ENCODE assay signal across 1 cellular context in genomic region chr16:1200014-1200627, GRCh38.
TF ChIP-seq lines count a peak whose summit lies in the region.

No MANE protein-coding gene starts in this region.

TF ChIP-seq in WTC11, 78 proteins besides CTCF, POLR2A, EP300 and RAD21:
- TF ChIP-seq TCF7 (CRISPR knock-in tag; IDR thresholded peaks at IDR 0.05; ENCODE audit: low read depth) (no peak), ERG (CRISPR knock-in tag; IDR thresholded peaks at IDR 0.05) (no peak), PREB (CRISPR knock-in tag; IDR thresholded peaks at IDR 0.05; ENCODE audit: borderline replicate concordance) (no peak), ETV6 (CRISPR knock-in tag; IDR thresholded peaks at IDR 0.05) (no peak), ZNF416 (CRISPR knock-in tag; IDR thresholded peaks at IDR 0.05) (no peak), JAZF1 (CRISPR knock-in tag; IDR thresholded peaks at IDR 0.05) (no peak), NFYB (CRISPR knock-in tag; conservative IDR thresholded peaks at IDR 0.05; ENCODE audit: low read depth) (no peak), SMAD3 (CRISPR knock-in tag; IDR thresholded peaks at IDR 0.05; ENCODE audit: borderline replicate concordance) (no peak), SMAD4 (CRISPR knock-in tag; IDR thresholded peaks at IDR 0.05) (no peak), ZNF121 (CRISPR knock-in tag; IDR thresholded peaks at IDR 0.05) (no peak), JUN (CRISPR knock-in tag; IDR thresholded peaks at IDR 0.05) (no peak), GTF2I (CRISPR knock-in tag; conservative IDR thresholded peaks at IDR 0.05) (no peak), ZNF423 (CRISPR knock-in tag; IDR thresholded peaks at IDR 0.05) (no peak), FOXJ3 (CRISPR knock-in tag; IDR thresholded peaks at IDR 0.05; ENCODE audit: borderline replicate concordance) (no peak), ZNF396 (CRISPR knock-in tag; IDR thresholded peaks at IDR 0.05; ENCODE audit: borderline replicate concordance) (no peak)
- TF ChIP-seq, protein P1, sequence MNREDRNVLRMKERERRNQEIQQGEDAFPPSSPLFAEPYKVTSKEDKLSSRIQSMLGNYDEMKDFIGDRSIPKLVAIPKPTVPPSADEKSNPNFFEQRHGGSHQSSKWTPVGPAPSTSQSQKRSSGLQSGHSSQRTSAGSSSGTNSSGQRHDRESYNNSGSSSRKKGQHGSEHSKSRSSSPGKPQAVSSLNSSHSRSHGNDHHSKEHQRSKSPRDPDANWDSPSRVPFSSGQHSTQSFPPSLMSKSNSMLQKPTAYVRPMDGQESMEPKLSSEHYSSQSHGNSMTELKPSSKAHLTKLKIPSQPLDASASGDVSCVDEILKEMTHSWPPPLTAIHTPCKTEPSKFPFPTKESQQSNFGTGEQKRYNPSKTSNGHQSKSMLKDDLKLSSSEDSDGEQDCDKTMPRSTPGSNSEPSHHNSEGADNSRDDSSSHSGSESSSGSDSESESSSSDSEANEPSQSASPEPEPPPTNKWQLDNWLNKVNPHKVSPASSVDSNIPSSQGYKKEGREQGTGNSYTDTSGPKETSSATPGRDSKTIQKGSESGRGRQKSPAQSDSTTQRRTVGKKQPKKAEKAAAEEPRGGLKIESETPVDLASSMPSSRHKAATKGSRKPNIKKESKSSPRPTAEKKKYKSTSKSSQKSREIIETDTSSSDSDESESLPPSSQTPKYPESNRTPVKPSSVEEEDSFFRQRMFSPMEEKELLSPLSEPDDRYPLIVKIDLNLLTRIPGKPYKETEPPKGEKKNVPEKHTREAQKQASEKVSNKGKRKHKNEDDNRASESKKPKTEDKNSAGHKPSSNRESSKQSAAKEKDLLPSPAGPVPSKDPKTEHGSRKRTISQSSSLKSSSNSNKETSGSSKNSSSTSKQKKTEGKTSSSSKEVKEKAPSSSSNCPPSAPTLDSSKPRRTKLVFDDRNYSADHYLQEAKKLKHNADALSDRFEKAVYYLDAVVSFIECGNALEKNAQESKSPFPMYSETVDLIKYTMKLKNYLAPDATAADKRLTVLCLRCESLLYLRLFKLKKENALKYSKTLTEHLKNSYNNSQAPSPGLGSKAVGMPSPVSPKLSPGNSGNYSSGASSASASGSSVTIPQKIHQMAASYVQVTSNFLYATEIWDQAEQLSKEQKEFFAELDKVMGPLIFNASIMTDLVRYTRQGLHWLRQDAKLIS (CRISPR knock-in tag; IDR thresholded peaks at IDR 0.05; ENCODE audit: borderline replicate concordance), result no peak
- TF ChIP-seq, protein P2, sequence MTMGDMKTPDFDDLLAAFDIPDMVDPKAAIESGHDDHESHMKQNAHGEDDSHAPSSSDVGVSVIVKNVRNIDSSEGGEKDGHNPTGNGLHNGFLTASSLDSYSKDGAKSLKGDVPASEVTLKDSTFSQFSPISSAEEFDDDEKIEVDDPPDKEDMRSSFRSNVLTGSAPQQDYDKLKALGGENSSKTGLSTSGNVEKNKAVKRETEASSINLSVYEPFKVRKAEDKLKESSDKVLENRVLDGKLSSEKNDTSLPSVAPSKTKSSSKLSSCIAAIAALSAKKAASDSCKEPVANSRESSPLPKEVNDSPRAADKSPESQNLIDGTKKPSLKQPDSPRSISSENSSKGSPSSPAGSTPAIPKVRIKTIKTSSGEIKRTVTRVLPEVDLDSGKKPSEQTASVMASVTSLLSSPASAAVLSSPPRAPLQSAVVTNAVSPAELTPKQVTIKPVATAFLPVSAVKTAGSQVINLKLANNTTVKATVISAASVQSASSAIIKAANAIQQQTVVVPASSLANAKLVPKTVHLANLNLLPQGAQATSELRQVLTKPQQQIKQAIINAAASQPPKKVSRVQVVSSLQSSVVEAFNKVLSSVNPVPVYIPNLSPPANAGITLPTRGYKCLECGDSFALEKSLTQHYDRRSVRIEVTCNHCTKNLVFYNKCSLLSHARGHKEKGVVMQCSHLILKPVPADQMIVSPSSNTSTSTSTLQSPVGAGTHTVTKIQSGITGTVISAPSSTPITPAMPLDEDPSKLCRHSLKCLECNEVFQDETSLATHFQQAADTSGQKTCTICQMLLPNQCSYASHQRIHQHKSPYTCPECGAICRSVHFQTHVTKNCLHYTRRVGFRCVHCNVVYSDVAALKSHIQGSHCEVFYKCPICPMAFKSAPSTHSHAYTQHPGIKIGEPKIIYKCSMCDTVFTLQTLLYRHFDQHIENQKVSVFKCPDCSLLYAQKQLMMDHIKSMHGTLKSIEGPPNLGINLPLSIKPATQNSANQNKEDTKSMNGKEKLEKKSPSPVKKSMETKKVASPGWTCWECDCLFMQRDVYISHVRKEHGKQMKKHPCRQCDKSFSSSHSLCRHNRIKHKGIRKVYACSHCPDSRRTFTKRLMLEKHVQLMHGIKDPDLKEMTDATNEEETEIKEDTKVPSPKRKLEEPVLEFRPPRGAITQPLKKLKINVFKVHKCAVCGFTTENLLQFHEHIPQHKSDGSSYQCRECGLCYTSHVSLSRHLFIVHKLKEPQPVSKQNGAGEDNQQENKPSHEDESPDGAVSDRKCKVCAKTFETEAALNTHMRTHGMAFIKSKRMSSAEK (CRISPR knock-in tag; IDR thresholded peaks at IDR 0.05; ENCODE audit: borderline replicate concordance), result no peak
- TF ChIP-seq, protein P3, sequence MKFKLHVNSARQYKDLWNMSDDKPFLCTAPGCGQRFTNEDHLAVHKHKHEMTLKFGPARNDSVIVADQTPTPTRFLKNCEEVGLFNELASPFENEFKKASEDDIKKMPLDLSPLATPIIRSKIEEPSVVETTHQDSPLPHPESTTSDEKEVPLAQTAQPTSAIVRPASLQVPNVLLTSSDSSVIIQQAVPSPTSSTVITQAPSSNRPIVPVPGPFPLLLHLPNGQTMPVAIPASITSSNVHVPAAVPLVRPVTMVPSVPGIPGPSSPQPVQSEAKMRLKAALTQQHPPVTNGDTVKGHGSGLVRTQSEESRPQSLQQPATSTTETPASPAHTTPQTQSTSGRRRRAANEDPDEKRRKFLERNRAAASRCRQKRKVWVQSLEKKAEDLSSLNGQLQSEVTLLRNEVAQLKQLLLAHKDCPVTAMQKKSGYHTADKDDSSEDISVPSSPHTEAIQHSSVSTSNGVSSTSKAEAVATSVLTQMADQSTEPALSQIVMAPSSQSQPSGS (CRISPR knock-in tag; IDR thresholded peaks at IDR 0.05; ENCODE audit: borderline replicate concordance, low read depth), result no peak
TF ChIP-seq in WTC11: peak in this region for 0.
